5 cellular contexts compared by ENCODE assay signal in genomic region chr4:68194305-68194704, GRCh38. TPM values are rescaled to one million over a fixed set of nuclear protein-coding genes. Genes with fewer than 3 reads are reported as not detected.
"Had no signal": no experiment of that assay in that cellular context is flagged by ENCODE, and none has a peak within 500 bp of the region (broad histone marks: within the 10 kb centered on the region; RNA-seq: fewer than 3 reads in every experiment).

No MANE protein-coding gene starts in this region.

RNA-seq across cellular contexts. Expression of gene TMPRSS11B, which starts 51.2 kb away (rescaled TPM):
- total RNA-seq: HepG2, HT-29, HT1080, IMR-90 had no signal
- polyA plus RNA-seq: HepG2, IgD-negative memory B cell, IMR-90 had no signal
